18 cellular contexts compared by ENCODE assay signal in genomic region chr2:147232225-147232669, GRCh38.
DNase-seq lines count a peak whose midpoint lies in the region; ATAC-seq, FAIRE-seq and TF ChIP-seq lines count a peak whose summit lies in the region.
"Had no signal": no experiment of that assay in that cellular context is flagged by ENCODE, and none has a peak within 500 bp of the region (broad histone marks: within the 10 kb centered on the region; RNA-seq: fewer than 3 reads in every experiment).

No MANE protein-coding gene starts in this region.

- no peak overlapping the region for H3K9ac ChIP-seq in HepG2 (ENCODE audit: insufficient read depth, low read depth, low read length)
- peak overlapping the region in 1 of 3 donors; percentile 48 for H3K9ac ChIP-seq in skeletal muscle tissue (ENCODE audit: low read depth in 1 of 3, low read length in 3 of 3)

- TF ChIP-seq RAD21 in HepG2 (CRISPR knock-in tag; IDR thresholded peaks at IDR 0.05), result no peak

- H3K4me1 Mint-ChIP-seq in T-helper 17 cell, result peaks cover 7% of the 10 kb centered on the region

- BruUV-seq in HepG2 (replicated peaks; lab: Mats Ljungman, UMichigan), result no TSS peak

- intact Hi-C loops in HepG2 (cut with micrococcal nuclease; ENCODE audit: unreplicated experiment), result no loop called here
- intact Hi-C loops in right lobe of liver (cut with DNase I), result no loop called here

- CTCF ChIA-PET in HepG2 (lab: Yijun Ruan, JAX; ENCODE audit: low intra/inter-chr PET ratio, low total read pairs), result no interaction called here

- ATAC-seq in HepG2 (no peak), right lobe of liver (no peak), T-helper 17 cell (peak; percentile 48), HG03442 (IDR thresholded peaks at IDR 0.05; ENCODE audit: unreplicated experiment) (no peak), HG02798 (IDR thresholded peaks at IDR 0.05; ENCODE audit: poor library complexity, unreplicated experiment) (no peak)
- ATAC-seq: upper lobe of right lung had no signal

- in situ Hi-C loops in HepG2 (cut with HindIII; ENCODE audit: extremely low pct_ligation_motif_present, low pct_unique_long_range_greater_than_20kb), result no loop called here

- no peaks in the 10 kb centered on the region for H3K36me3 Mint-ChIP-seq in T-helper 17 cell (ENCODE audit: low read depth)

- no peaks in the 10 kb centered on the region for H3K27me3 Mint-ChIP-seq in T-helper 17 cell

- no peak overlapping the region for H3K4me3 Mint-ChIP-seq in T-helper 17 cell

- TF ChIP-seq POLR2A in HepG2 (IDR thresholded peaks at IDR 0.05; ENCODE audit: insufficient read depth in 1 of 2, low read depth in 2 of 2, low read length in 2 of 2), result no peak
- no peak for TF ChIP-seq POLR2A in right lobe of liver (IDR thresholded peaks at IDR 0.05)

- H3K4me3 ChIP-seq in HepG2 (replicated peaks in 1 of 3; ENCODE audit: insufficient read depth in 1 of 3, low read depth in 2 of 3, low read length in 3 of 3) (no peak overlapping the region), right lobe of liver (no peak overlapping the region), skeletal muscle tissue (ENCODE audit: low read length in 3 of 3) (no peak overlapping the region)
- H3K4me3 ChIP-seq: sigmoid colon, SK-N-MC, upper lobe of right lung had no signal

- peaks cover 17% of the 10 kb centered on the region for H3K9me3 ChIP-seq in HepG2 (ENCODE audit: low read length)
- H3K9me3 ChIP-seq in right lobe of liver, result no peaks in the 10 kb centered on the region
- no peaks in the 10 kb centered on the region for H3K9me3 ChIP-seq in T-helper 17 cell (ENCODE audit: control insufficient read depth, low read length, poor library complexity, severe bottlenecking)
- H3K9me3 ChIP-seq in skeletal muscle tissue (ENCODE audit: control insufficient read depth in 3 of 3, low read length in 3 of 3), result no peaks in the 10 kb centered on the region
- H3K9me3 ChIP-seq: sigmoid colon, upper lobe of right lung had no signal

- no peak overlapping the region for H2AFZ ChIP-seq in HepG2 (ENCODE audit: low read length)

- no peaks in the 10 kb centered on the region for H4K20me1 ChIP-seq in HepG2 (ENCODE audit: insufficient read depth, low read length)

- WGBS in HepG2 (ENCODE audit: low lambda C conversion rate), result 7% methylated on average over 3 of the region's 3 CpGs
- whole genome bisulfite sequencing in right lobe of liver (ENCODE audit: insufficient coverage, low coverage, low lambda C conversion rate, missing lambda C conversion rate), result 57% methylated on average over 3 of the region's 3 CpGs

- TF ChIP-seq EP300 in HepG2 (IDR thresholded peaks at IDR 0.05; ENCODE audit: low read depth in 2 of 2, low read length in 2 of 2) (no peak), HepG2 (CRISPR knock-in tag; IDR thresholded peaks at IDR 0.05; ENCODE audit: borderline replicate concordance) (no peak)

- no peak overlapping the region for H3K27ac Mint-ChIP-seq in T-helper 17 cell
- H3K27ac Mint-ChIP-seq: activated T-helper 2 cell treated with anti-CD3 and anti-CD28 coated beads, Interferon-gamma antibody, Interleukin-2, Interleukin-4, amounts not matched to agents 10 μg/mL and 5 μg/mL and 100 μg/mL, durations not matched to agents 14 hours and 24 hours and 36 hours had no signal

- H3K79me2 ChIP-seq in HepG2 (ENCODE audit: insufficient read depth, low read length), result no peaks in the 10 kb centered on the region

- H3K4me1 ChIP-seq in HepG2 (ENCODE audit: insufficient read depth, low read length), result no peaks in the 10 kb centered on the region
- H3K4me1 ChIP-seq in right lobe of liver, result no peaks in the 10 kb centered on the region
- peaks cover 0 to 7% (median 4%) of the 10 kb centered on the region in 3 donors for H3K4me1 ChIP-seq in skeletal muscle tissue (ENCODE audit: control insufficient read depth in 3 of 3, insufficient read depth in 3 of 3, low read length in 3 of 3)
- H3K4me1 ChIP-seq: sigmoid colon, upper lobe of right lung had no signal

- POLR2A ChIA-PET in HepG2 (lab: Yijun Ruan, JAX), result no interaction called here

- H3K27me3 ChIP-seq in HepG2 (ENCODE audit: control insufficient read depth in 1 of 2, insufficient read depth in 2 of 2, low read length in 2 of 2), result no peaks in the 10 kb centered on the region
- H3K27me3 ChIP-seq in right lobe of liver, result no peaks in the 10 kb centered on the region
- H3K27me3 ChIP-seq in skeletal muscle tissue (ENCODE audit: control insufficient read depth in 3 of 3, insufficient read depth in 3 of 3, low read length in 3 of 3), result no peaks in the 10 kb centered on the region
- H3K27me3 ChIP-seq: sigmoid colon, upper lobe of right lung had no signal

- TF ChIP-seq CTCF in HepG2 (CRISPR knock-in tag; IDR thresholded peaks at IDR 0.05) (no peak), right lobe of liver (IDR thresholded peaks at IDR 0.05) (no peak)

- H3K36me3 ChIP-seq in HepG2 (replicated peaks in 1 of 2; ENCODE audit: control insufficient read depth in 1 of 2, insufficient read depth in 2 of 2, low read length in 2 of 2), result no peaks in the 10 kb centered on the region
- no peaks in the 10 kb centered on the region for H3K36me3 ChIP-seq in right lobe of liver
- H3K36me3 ChIP-seq in skeletal muscle tissue (ENCODE audit: control insufficient read depth in 3 of 3, insufficient read depth in 3 of 3, low read length in 3 of 3), result no peaks in the 10 kb centered on the region
- H3K36me3 ChIP-seq: sigmoid colon, upper lobe of right lung had no signal

- H3K4me2 ChIP-seq in HepG2 (ENCODE audit: low read depth, low read length), result no peak overlapping the region

- FAIRE-seq in HepG2 (lab: Jason Lieb, UNC), result no peak
- no peak for FAIRE-seq in frontal cortex (lab: Jason Lieb, UNC)
- FAIRE-seq: colon, D721Med, H54, islet of Langerhans had no signal

- DNase-seq in HepG2 (ENCODE audit: low spot score), result no peak
- no peak for DNase-seq in right lobe of liver
- DNase-seq in NCI-H128 (lab: John Stamatoyannopoulos, UW; ENCODE audit: unreplicated experiment), result peak; percentile 16
- DNase-seq in T-helper 17 cell, result no peak
- DNase-seq in frontal cortex (ENCODE audit: low spot score in 2 of 2), result no peak
- DNase-seq: activated CD4-positive, alpha-beta T cell treated with anti-CD3 and anti-CD28 coated beads, Interleukin-2, amount 50 U/mL, for 48 hours; NCI-H1105; sigmoid colon; upper lobe of right lung had no signal

- H3K27ac ChIP-seq in HepG2 (ENCODE audit: extremely low read length, insufficient read depth, low read length) (no peak overlapping the region), right lobe of liver (no peak overlapping the region), skeletal muscle tissue (ENCODE audit: low read depth, low read length) (peak overlapping the region; percentile 45)
- H3K27ac ChIP-seq: sigmoid colon, SK-N-MC, upper lobe of right lung had no signal

TF ChIP-seq in HepG2, 621 proteins besides CTCF, POLR2A, EP300 and RAD21:
- TF ChIP-seq GATAD1 (CRISPR knock-in tag; IDR thresholded peaks at IDR 0.05) (no peak), MAFK (conservative IDR thresholded peaks at IDR 0.05 in 1 of 2, IDR thresholded peaks at IDR 0.05 in 1 of 2; ENCODE audit: low read length in 2 of 2) (peak; percentile 82 to 92), MAFF (IDR thresholded peaks at IDR 0.05; ENCODE audit: low read depth, low read length) (peak; percentile 87), IRF1 (CRISPR knock-in tag; IDR thresholded peaks at IDR 0.05; ENCODE audit: low read depth) (no peak), ZNF556 (CRISPR knock-in tag; IDR thresholded peaks at IDR 0.05; ENCODE audit: borderline replicate concordance) (no peak), ZSCAN30 (CRISPR knock-in tag; IDR thresholded peaks at IDR 0.05) (no peak), ZBTB2 (CRISPR knock-in tag; IDR thresholded peaks at IDR 0.05; ENCODE audit: low read depth) (no peak)
